In the genomic region with DNA sequence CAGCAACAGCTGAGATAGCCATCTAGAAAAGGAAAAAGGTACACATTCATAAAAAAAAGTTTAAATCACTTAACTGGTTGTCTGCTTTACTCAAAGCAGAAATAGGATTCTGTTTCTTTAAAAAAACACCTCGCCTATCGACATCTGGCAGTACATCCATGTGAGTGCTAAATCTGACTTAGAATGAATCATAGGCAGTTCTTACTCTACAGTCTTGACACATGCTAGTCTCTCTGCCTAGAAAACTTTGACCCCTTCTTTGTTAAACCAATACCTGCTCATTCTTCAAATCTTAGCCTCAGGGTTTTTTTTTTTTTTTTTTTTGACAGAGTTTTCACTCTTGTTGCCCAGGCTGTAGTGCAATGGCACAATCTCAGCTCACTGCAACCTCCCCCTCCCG, we compare ENCODE assay signal across 12 cellular contexts. TPM values are rescaled to one million over a fixed set of nuclear protein-coding genes. Genes with fewer than 3 reads are reported as not detected.
DNase-seq lines count a peak whose midpoint lies in the region; ATAC-seq and TF ChIP-seq lines count a peak whose summit lies in the region.
"Had no signal": no experiment of that assay in that cellular context is flagged by ENCODE, and none has a peak within 500 bp of the region (broad histone marks: within the 10 kb centered on the region; RNA-seq: fewer than 3 reads in every experiment).

No MANE protein-coding gene starts in this region.

- WGBS in heart left ventricle, 4 donors, result 53 to 61% (median 57%) methylated on average over 3 of the region's 3 CpGs

- no peak for TF ChIP-seq CTCF in heart left ventricle (IDR thresholded peaks at IDR 0.05)
- TF ChIP-seq CTCF in right atrium auricular region (IDR thresholded peaks at IDR 0.05), result no peak
- TF ChIP-seq CTCF in dorsolateral prefrontal cortex (IDR thresholded peaks at IDR 0.05 in 54 of 56, conservative IDR thresholded peaks at IDR 0.05 in 2 of 56; ENCODE audit: low read depth in 1 of 56, partially characterized antibody in 56 of 56), result no peak

- H3K4me1 ChIP-seq in heart left ventricle (peaks cover 0 to 10% (median 0%) of the 10 kb centered on the region in 12 donors), right atrium auricular region (no peaks in the 10 kb centered on the region)
- H3K4me1 ChIP-seq: transverse colon had no signal

- no peaks in the 10 kb centered on the region for H3K9me3 ChIP-seq in heart left ventricle
- H3K9me3 ChIP-seq in right atrium auricular region, result no peaks in the 10 kb centered on the region
- H3K9me3 ChIP-seq: ovary, transverse colon had no signal

- H3K36me3 ChIP-seq in heart left ventricle, result peaks cover 0 to 100% (median 97%) of the 10 kb centered on the region in 9 donors
- H3K36me3 ChIP-seq in right atrium auricular region, result peaks cover 79% of the 10 kb centered on the region
- H3K36me3 ChIP-seq: ovary had no signal

- H3K27ac ChIP-seq in heart left ventricle (peak overlapping the region in 1 of 12 donors; percentile 39), right atrium auricular region (no peak overlapping the region), dorsolateral prefrontal cortex (peak overlapping the region in 11 of 59 donors; percentile 0 to 40 (median 11))
- H3K27ac ChIP-seq: ovary, transverse colon had no signal

- no peak overlapping the region for H3K4me3 ChIP-seq in heart left ventricle
- H3K4me3 ChIP-seq in right atrium auricular region, result no peak overlapping the region
- H3K4me3 ChIP-seq in dorsolateral prefrontal cortex, result no peak overlapping the region
- H3K4me3 ChIP-seq: ovary, transverse colon had no signal

- intact Hi-C loops in heart left ventricle (cut with DNase I) (no loop called here), dorsolateral prefrontal cortex (cut with DNase I) (no loop called here)

- H3K27me3 ChIP-seq in heart left ventricle, result no peaks in the 10 kb centered on the region
- no peaks in the 10 kb centered on the region for H3K27me3 ChIP-seq in right atrium auricular region
- H3K27me3 ChIP-seq in dorsolateral prefrontal cortex, result no peaks in the 10 kb centered on the region
- H3K27me3 ChIP-seq: ovary, transverse colon had no signal

- TF ChIP-seq POLR2A in heart left ventricle (IDR thresholded peaks at IDR 0.05), result no peak

- DNase-seq in heart left ventricle, result no peak
- no peak for DNase-seq in right atrium auricular region (ENCODE audit: low spot score)
- peak; percentile 17 for DNase-seq in astrocyte of the hippocampus (ENCODE audit: low read depth, low spot score)
- DNase-seq in iris pigment epithelial cell (ENCODE audit: low read depth), result peak; percentile 74
- DNase-seq in dorsolateral prefrontal cortex, result no peak
- no peak for DNase-seq in LoVo (ENCODE audit: low spot score)
- DNase-seq in NCI-H2227 (lab: John Stamatoyannopoulos, UW; ENCODE audit: unreplicated experiment), result no peak
- DNase-seq: CD8-positive, alpha-beta T cell; NCI-H2081; ovary; transverse colon had no signal

- ATAC-seq in heart left ventricle, result peak; percentile 64 to 86 (median 81)
- ATAC-seq in HG02610 (IDR thresholded peaks at IDR 0.05; ENCODE audit: unreplicated experiment), result no peak
- ATAC-seq: CD8-positive, alpha-beta T cell had no signal

RNA-seq across cellular contexts. Expression of a gene that starts 37.1 kb away (rescaled TPM):
- total RNA-seq in heart left ventricle (1 to 10 TPM in 7 of 9 donors, under 1 TPM in 2; 0.67 to 2.2 (median 1.2) TPM), right atrium auricular region (1 to 10 TPM; 1.3 to 2.5 TPM), dorsolateral prefrontal cortex (10 to 100 TPM; 16.4 to 58.3 (median 36.7) TPM)
- polyA plus RNA-seq in heart left ventricle, result under 1 TPM; 0.84 to 0.98 TPM

Comparison
In these comparisons a context has a peak if more than half of its experiments do, and no peak if none do; other contexts are left out.
1. DNase-seq: peak in astrocyte of the hippocampus (single experiment) and iris pigment epithelial cell (single experiment); none in heart left ventricle (0 of 5), right atrium auricular region (single experiment), dorsolateral prefrontal cortex (0 of 10), LoVo (single experiment) and NCI-H2227 (single experiment).
2. RNA of a gene that starts 37.1 kb away (total RNA-seq): 16.4 to 58.3 TPM in dorsolateral prefrontal cortex; 1.3 to 2.5 TPM in right atrium auricular region and 0.67 to 2.2 TPM in heart left ventricle; every median in the first group is over 4 times any median in the second.